Comparison of ENCODE assay signal across 8 cellular contexts in the genomic region with DNA sequence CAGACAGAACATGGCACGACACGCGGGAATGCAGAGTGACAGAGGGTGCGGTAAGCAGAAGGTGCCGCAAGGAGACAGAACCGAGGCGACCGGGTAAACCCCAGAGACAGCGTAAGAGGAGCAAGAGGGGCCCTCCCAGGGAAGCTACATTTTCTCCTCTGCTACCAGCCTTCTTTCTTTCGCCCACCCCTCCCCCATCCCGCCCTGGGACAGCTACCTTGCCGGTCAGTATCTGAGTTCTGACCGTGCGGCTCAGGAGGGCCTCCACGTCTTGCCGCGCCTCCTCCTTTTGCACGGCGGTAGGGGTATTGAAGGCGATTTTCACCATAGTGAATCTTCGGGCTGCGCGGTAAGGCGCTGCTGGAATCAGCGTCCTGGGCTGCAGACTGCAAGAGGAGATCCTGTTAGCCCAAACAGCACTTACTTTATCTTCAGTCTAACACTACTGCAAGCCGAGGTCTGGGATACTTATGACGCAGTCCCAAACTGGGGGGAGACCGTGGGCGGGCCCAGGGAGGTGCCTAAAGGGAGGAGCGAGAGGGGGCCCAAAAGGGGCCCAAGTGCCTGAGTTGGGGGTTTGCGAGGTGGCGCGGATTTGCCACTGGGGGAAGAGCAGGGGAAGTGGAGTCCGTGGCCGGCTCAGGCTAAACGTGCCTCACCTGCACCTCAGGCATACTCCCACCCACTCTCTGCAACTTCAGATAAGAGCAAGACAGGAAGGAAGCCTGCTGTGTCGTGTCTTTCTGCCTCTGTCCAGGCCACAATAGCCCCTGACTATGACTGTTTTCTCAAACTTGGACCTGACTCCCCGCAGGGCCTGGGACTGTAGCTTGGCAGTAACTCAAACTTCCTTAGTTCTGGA. TPM values are rescaled to one million over a fixed set of nuclear protein-coding genes. Genes with fewer than 3 reads are reported as not detected.
DNase-seq lines count a peak whose midpoint lies in the region; ATAC-seq and TF ChIP-seq lines count a peak whose summit lies in the region.

Gene ITM2A (minus strand): TSS at position 447 of the 862 bp plus-strand sequence. CDS start 119 bp downstream, at position 328.

- DNase-seq in CD8-positive, alpha-beta memory T cell, result peak; percentile 22 to 80 (median 65)
- peak; percentile 76 for DNase-seq in cardiac septum (ENCODE audit: low spot score)
- peak; percentile 61 for DNase-seq in sigmoid colon
- DNase-seq in LoVo (ENCODE audit: low spot score), result no peak
- DNase-seq in NCI-H2196 treated with DMSO at 0.1 percent for 48 hours (lab: John Stamatoyannopoulos, UW; ENCODE audit: unreplicated experiment), result no peak

- POLR2A ChIA-PET in CD8-positive, alpha-beta memory T cell (lab: Charles Lee), result interaction anchor here (0.6 kb wide), 3 partner anchors 369 to 1441 kb away, joined by 3 to 6 read pairs (median 3); no protein-coding TSS in a partner anchor

- H3K9ac ChIP-seq in Loucy (ENCODE audit: low read depth, low read length, poor library complexity, severe bottlenecking), result peak within 1 kb of the TSS; percentile 95

- intact Hi-C loops in cardiac septum (cut with DNase I), result no loop called here
- intact Hi-C loops in sigmoid colon (cut with DNase I), result no loop called here

- peaks cover 0 to 2% (median 0%) of the 10 kb centered on the region in 5 donors for H3K9me3 Mint-ChIP-seq in CD8-positive, alpha-beta memory T cell
- H3K9me3 Mint-ChIP-seq in activated T-helper 17 cell treated with anti-CD3 and anti-CD28 coated beads, Interleukin-2, amount 50 U/mL, for 72 hours, result no peaks in the 10 kb centered on the region

- no peak for TF ChIP-seq EP300 in sigmoid colon (IDR thresholded peaks at IDR 0.05)

- 6 to 21% methylated on average over 38 of the region's 38 CpGs for WGBS in sigmoid colon, 2 donors

- peak within 1 kb of the TSS; percentile 75 for H3K27ac ChIP-seq in CD8-positive, alpha-beta memory T cell (ENCODE audit: low read depth, low read length)
- H3K27ac ChIP-seq in sigmoid colon, result peak within 1 kb of the TSS in 3 of 4 donors; percentile 14 to 60 (median 19)

- peak within 1 kb of the TSS; percentile 96 to 99 (median 99) for H3K4me3 Mint-ChIP-seq in CD8-positive, alpha-beta memory T cell
- H3K4me3 Mint-ChIP-seq in activated T-helper 17 cell treated with anti-CD3 and anti-CD28 coated beads, Interleukin-2, amount 50 U/mL, for 72 hours, result peak within 1 kb of the TSS; percentile 90

- peaks cover 29% of the 10 kb centered on the region for H4K20me1 ChIP-seq in Loucy (ENCODE audit: insufficient read depth, low read length, poor library complexity, severe bottlenecking)

- peak within 1 kb of the TSS; percentile 44; the same call in 1 of the 2 replicates for H2AFZ ChIP-seq in Loucy (ENCODE audit: low read length)

- no peaks in the 10 kb centered on the region for H3K27me3 ChIP-seq in CD8-positive, alpha-beta memory T cell (ENCODE audit: insufficient read depth, low read length, poor library complexity, severe bottlenecking)
- H3K27me3 ChIP-seq in Loucy (ENCODE audit: insufficient read depth, low read length, poor library complexity, severe bottlenecking), result no peaks in the 10 kb centered on the region
- H3K27me3 ChIP-seq in sigmoid colon, result no peaks in the 10 kb centered on the region

- H3K36me3 ChIP-seq in CD8-positive, alpha-beta memory T cell (ENCODE audit: insufficient read depth, low read length), result no peaks in the 10 kb centered on the region
- H3K36me3 ChIP-seq in Loucy (ENCODE audit: insufficient read depth, low read length) (peaks cover 10% of the 10 kb centered on the region; the same call in 1 of the 2 replicates), sigmoid colon (no peaks in the 10 kb centered on the region)

- no peaks in the 10 kb centered on the region for H3K9me2 ChIP-seq in Loucy (replicated peaks; ENCODE audit: low read depth, low read length)

- H3K4me3 ChIP-seq in CD8-positive, alpha-beta memory T cell (ENCODE audit: low read length), result peak within 1 kb of the TSS; percentile 90
- H3K4me3 ChIP-seq in Loucy (ENCODE audit: low read length, poor library complexity, severe bottlenecking) (peak within 1 kb of the TSS; percentile 83), sigmoid colon (peak within 1 kb of the TSS; percentile 16 to 38 (median 34))

- H3K79me2 ChIP-seq in Loucy (ENCODE audit: insufficient read depth, low read length), result peaks cover 47% of the 10 kb centered on the region

- peaks cover 9% of the 10 kb centered on the region; the same call in 1 of the 2 replicates for H3F3A ChIP-seq in Loucy (ENCODE audit: low read depth)

- H3K27ac Mint-ChIP-seq in CD8-positive, alpha-beta memory T cell, result peak within 1 kb of the TSS; percentile 95 to 99 (median 98)
- peak within 1 kb of the TSS; percentile 92 for H3K27ac Mint-ChIP-seq in activated T-helper 17 cell treated with anti-CD3 and anti-CD28 coated beads, Interleukin-2, amount 50 U/mL, for 72 hours

- peaks cover 7% of the 10 kb centered on the region for H3K4me1 ChIP-seq in CD8-positive, alpha-beta memory T cell (ENCODE audit: insufficient read depth, low read length)
- H3K4me1 ChIP-seq in Loucy (ENCODE audit: insufficient read depth, low read length, poor library complexity, severe bottlenecking), result peaks cover 32% of the 10 kb centered on the region
- no peaks in the 10 kb centered on the region for H3K4me1 ChIP-seq in sigmoid colon

- peak within 1 kb of the TSS; percentile 77 for H3K4me2 ChIP-seq in Loucy (ENCODE audit: low read depth, low read length, poor library complexity, severe bottlenecking)

- peaks cover 0 to 27% (median 2%) of the 10 kb centered on the region in 3 donors for H3K36me3 Mint-ChIP-seq in CD8-positive, alpha-beta memory T cell
- peaks cover 18% of the 10 kb centered on the region for H3K36me3 Mint-ChIP-seq in activated T-helper 17 cell treated with anti-CD3 and anti-CD28 coated beads, Interleukin-2, amount 50 U/mL, for 72 hours (ENCODE audit: low read depth)

- H3K9me3 ChIP-seq in CD8-positive, alpha-beta memory T cell (ENCODE audit: low read length), result no peaks in the 10 kb centered on the region
- H3K9me3 ChIP-seq in Loucy (ENCODE audit: insufficient read depth, low read depth, low read length), result no peaks in the 10 kb centered on the region
- no peaks in the 10 kb centered on the region for H3K9me3 ChIP-seq in sigmoid colon

- TF ChIP-seq CTCF in Loucy (conservative IDR thresholded peaks at IDR 0.05; ENCODE audit: low read length), result no peak; the same call in 1 of the 2 replicates
- no peak for TF ChIP-seq CTCF in sigmoid colon (IDR thresholded peaks at IDR 0.05)

- TF ChIP-seq POLR2A in sigmoid colon (IDR thresholded peaks at IDR 0.05), result no peak

- peaks cover 0 to 13% of the 10 kb centered on the region in 2 donors for H3K27me3 Mint-ChIP-seq in CD8-positive, alpha-beta memory T cell
- no peaks in the 10 kb centered on the region for H3K27me3 Mint-ChIP-seq in activated T-helper 17 cell treated with anti-CD3 and anti-CD28 coated beads, Interleukin-2, amount 50 U/mL, for 72 hours

- CTCF ChIA-PET in CD8-positive, alpha-beta memory T cell (lab: Charles Lee), result interaction anchor here (0.7 to 1.7 kb wide), 2 partner anchors 46 to 258 kb away, joined by 3 to 5 read pairs; no protein-coding TSS in a partner anchor

- H3K4me1 Mint-ChIP-seq in CD8-positive, alpha-beta memory T cell, result peaks cover 18 to 40% (median 30%) of the 10 kb centered on the region in 3 donors
- H3K4me1 Mint-ChIP-seq in activated T-helper 17 cell treated with anti-CD3 and anti-CD28 coated beads, Interleukin-2, amount 50 U/mL, for 72 hours, result peaks cover 7% of the 10 kb centered on the region

- ATAC-seq in GM21526 (IDR thresholded peaks at IDR 0.05; ENCODE audit: low FRiP score, unreplicated experiment), result peak; percentile 72
- ATAC-seq in activated T-helper 17 cell treated with anti-CD3 and anti-CD28 coated beads, Interleukin-2, amount 50 U/mL, for 72 hours (replicated peaks), result peak; percentile 80

RNA-seq across cellular contexts. Expression of gene ITM2A, which starts in this region (rescaled TPM):
- total RNA-seq in CD8-positive, alpha-beta memory T cell, result 100 to 1,000 TPM; 106 to 107 TPM
- 571 TPM for polyA plus RNA-seq in CD8-positive, alpha-beta memory T cell
- total RNA-seq in activated T-helper 17 cell treated with anti-CD3 and anti-CD28 coated beads, Interleukin-2, amount 50 U/mL, for 72 hours, result 10 to 100 TPM; 74.9 to 97.8 TPM
- total RNA-seq in cardiac septum, result 57.8 TPM
- 10 to 100 TPM; 13.0 to 21.8 (median 20.0) TPM for total RNA-seq in sigmoid colon
- 10 to 100 TPM in 2 of 3 donors, 1 to 10 TPM in 1; 5.8 to 23.2 (median 16.2) TPM for polyA plus RNA-seq in sigmoid colon

Comparison
In these comparisons a context has a peak if more than half of its experiments do, and no peak if none do; other contexts are left out.
1. RNA of gene ITM2A (polyA plus RNA-seq): 571 TPM in CD8-positive, alpha-beta memory T cell (single experiment); 5.8 to 23.2 TPM in sigmoid colon; every median in the first group is over 10 times any median in the second.
2. DNase-seq: peak in CD8-positive, alpha-beta memory T cell (5 of 5), cardiac septum (single experiment) and sigmoid colon (single experiment); none in LoVo (single experiment) and NCI-H2196 treated with DMSO at 0.1 percent for 48 hours (single experiment).
3. H3K4me3 ChIP-seq: peak in every context shown above with its lines; median percentile 90 in CD8-positive, alpha-beta memory T cell; 83 in Loucy; 34 in sigmoid colon.